ENCODE assay signal across 12 cellular contexts in the genomic region with DNA sequence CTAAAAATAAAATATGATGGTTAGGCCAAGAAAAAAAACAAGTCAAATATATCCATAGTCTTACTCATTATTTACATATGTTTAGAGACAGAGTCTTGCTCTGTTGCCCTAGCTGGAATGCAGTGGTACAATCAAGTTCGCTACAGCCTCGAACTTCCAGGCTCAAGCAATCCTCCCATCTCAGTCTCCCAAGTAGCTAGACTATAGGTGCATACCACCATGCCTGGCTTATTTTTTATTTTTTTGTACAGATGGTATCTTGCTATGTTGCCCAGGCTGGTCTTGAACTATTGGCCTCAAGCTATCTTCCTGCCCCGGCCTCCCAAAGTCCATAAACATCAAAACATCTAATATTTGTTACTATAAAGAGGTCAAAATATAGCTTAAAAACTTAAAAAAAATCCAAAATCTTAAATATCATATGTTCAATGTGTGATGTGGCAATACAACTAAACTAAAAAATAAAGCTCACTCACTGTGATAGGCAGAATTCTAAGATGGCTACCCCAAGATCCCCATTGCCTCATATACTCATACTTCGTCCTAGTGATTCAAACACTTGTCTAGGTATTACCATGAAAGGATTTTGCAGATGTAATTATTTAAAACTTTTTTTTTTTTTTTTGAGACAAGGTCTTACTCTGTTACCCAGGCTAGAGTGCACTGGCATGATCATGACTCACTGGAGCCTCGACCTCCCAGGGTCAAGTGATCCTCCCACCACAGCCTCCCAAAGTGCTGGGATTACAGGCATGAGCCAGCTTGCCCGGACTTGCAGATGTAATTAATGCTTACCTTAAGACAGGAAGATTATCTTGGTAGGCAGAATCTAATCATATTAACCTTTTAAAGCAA. TPM values are rescaled to one million over a fixed set of nuclear protein-coding genes. Genes with fewer than 3 reads are reported as not detected.
DNase-seq lines count a peak whose midpoint lies in the region; FAIRE-seq and TF ChIP-seq lines count a peak whose summit lies in the region.
"Had no signal": no experiment of that assay in that cellular context is flagged by ENCODE, and none has a peak within 500 bp of the region (broad histone marks: within the 10 kb centered on the region; RNA-seq: fewer than 3 reads in every experiment).

No MANE protein-coding gene starts in this region.

- no peak overlapping the region for H2AFZ ChIP-seq in trophoblast cell (ENCODE audit: insufficient read depth, low read length, poor library complexity)

- peak overlapping the region; percentile 67 for H2BK5ac ChIP-seq in trophoblast cell (ENCODE audit: low read depth, low read length, poor library complexity)

- no peak overlapping the region for H2BK12ac ChIP-seq in trophoblast cell (ENCODE audit: low read length)

- H3K79me1 ChIP-seq in trophoblast cell (ENCODE audit: low read length) = peaks cover 10% of the 10 kb centered on the region

- H4K8ac ChIP-seq in trophoblast cell (ENCODE audit: low read depth, low read length) = no peak overlapping the region

- no peak overlapping the region for H4K12ac ChIP-seq in trophoblast cell (ENCODE audit: low read depth, low read length)

- no peak overlapping the region for H3K4me2 ChIP-seq in trophoblast cell (ENCODE audit: low read length)

- peak overlapping the region; percentile 62 for H4K91ac ChIP-seq in trophoblast cell (ENCODE audit: low read depth, low read length)

- no peak overlapping the region for H3K23ac ChIP-seq in trophoblast cell (ENCODE audit: low read length)

- no peak for TF ChIP-seq CTCF in bronchial epithelial cell (IDR thresholded peaks at IDR 0.05; ENCODE audit: insufficient read depth, low read length, severe bottlenecking)

- H3K27me3 ChIP-seq in bronchial epithelial cell (ENCODE audit: control insufficient read depth, insufficient read depth, low read length) (no peaks in the 10 kb centered on the region), trophoblast cell (ENCODE audit: insufficient read depth, low read length) (no peaks in the 10 kb centered on the region)

- no peak overlapping the region for H3K18ac ChIP-seq in trophoblast cell (ENCODE audit: low read length)

- peaks cover 1% of the 10 kb centered on the region for H3K36me3 ChIP-seq in bronchial epithelial cell (ENCODE audit: control insufficient read depth, insufficient read depth, low read length)
- H3K36me3 ChIP-seq in trophoblast cell (ENCODE audit: control insufficient read depth in 1 of 2, insufficient read depth in 2 of 2, low read length in 2 of 2) = peaks cover 7% of the 10 kb centered on the region in 2 experiments

- peak overlapping the region; percentile 89 for H2BK120ac ChIP-seq in trophoblast cell (ENCODE audit: insufficient read depth, low read length, poor library complexity)

- intact Hi-C loops in posterior cingulate gyrus (cut with DNase I) = no loop called here

- no peaks in the 10 kb centered on the region for H3K79me2 ChIP-seq in trophoblast cell (ENCODE audit: control insufficient read depth, insufficient read depth, low read length, poor library complexity)

- H3K9me3 ChIP-seq in trophoblast cell (ENCODE audit: insufficient read depth, low read depth, low read length) = no peaks in the 10 kb centered on the region

- DNase-seq in H4 (ENCODE audit: low spot score) (peak; percentile 13), NCI-H69 (lab: John Stamatoyannopoulos, UW) (peak; percentile 79), bronchial epithelial cell (ENCODE audit: low read depth) (peak; percentile 95), trophoblast cell (peak; percentile 90 to 91), GM19240 (ENCODE audit: insufficient read length, low spot score) (no peak), posterior cingulate gyrus (no peak), HuH-7.5 (ENCODE audit: low spot score) (no peak)
- DNase-seq: activated T-cell treated with anti-CD3 and anti-CD28 coated beads, Interleukin-2, amount 50 U/mL, for 48 hours; CD4-positive, alpha-beta T cell; KG1; NCI-H187 treated with DMSO at 0.1 percent for 48 hours; substantia nigra had no signal

- H3K14ac ChIP-seq in trophoblast cell (ENCODE audit: low read length) = no peak overlapping the region

- no peak for FAIRE-seq in bronchial epithelial cell (lab: Jason Lieb, UNC)

- H3K4ac ChIP-seq in trophoblast cell (ENCODE audit: low read depth, low read length) = no peak overlapping the region

- no peak overlapping the region for H3K9ac ChIP-seq in trophoblast cell (ENCODE audit: low read length)

- no peak overlapping the region for H2AK5ac ChIP-seq in trophoblast cell (ENCODE audit: low read length)

- no peak overlapping the region for H3K27ac ChIP-seq in trophoblast cell (ENCODE audit: low read depth, low read length)

- H3K4me3 ChIP-seq in bronchial epithelial cell (ENCODE audit: low read depth, low read length) (no peak overlapping the region), trophoblast cell (ENCODE audit: low read depth, low read length) (no peak overlapping the region)

- H3K4me1 ChIP-seq in trophoblast cell (ENCODE audit: control insufficient read depth in 1 of 2, insufficient read depth in 2 of 2, low read length in 2 of 2) = peaks cover 5 to 9% of the 10 kb centered on the region in 2 experiments

- no CpG with 5 or more reads among the region's 6 CpGs for WGBS in trophoblast cell (ENCODE audit: extremely low coverage, insufficient coverage, insufficient read length)

RNA-seq across cellular contexts. Expression of gene C2CD3, which starts 35.9 kb away (rescaled TPM):
- 8.4 and 17.7 TPM in 2 replicates for total RNA-seq in H4 (2014; rRNA removed; shearing (Covaris generic))
- total RNA-seq in bronchial epithelial cell = 3.7 and 5.8 TPM in 2 replicates
- polyA plus RNA-seq in trophoblast cell (2013) = 9.1 and 10.9 TPM in 2 replicates

RNA-seq across cellular contexts. Expression of gene PPME1, which starts 36.2 kb away (rescaled TPM):
- total RNA-seq in H4 (2014; rRNA removed; shearing (Covaris generic)) = 33.1 and 33.5 TPM in 2 replicates
- 12.6 and 19.2 TPM in 2 replicates for total RNA-seq in bronchial epithelial cell
- 75.2 and 83.2 TPM in 2 replicates for polyA plus RNA-seq in trophoblast cell (2013)

Comparison
In these comparisons a context has a peak if more than half of its experiments do, and no peak if none do; other contexts are left out.
1. DNase-seq: peak in H4 (single experiment), NCI-H69 (single experiment), bronchial epithelial cell (single experiment) and trophoblast cell (2 of 2); none in GM19240 (single experiment), posterior cingulate gyrus (0 of 10) and HuH-7.5 (single experiment).